25 cellular contexts compared by ENCODE assay signal in genomic region chr16:53285236-53285635, GRCh38.
"Had no signal": no experiment of that assay in that cellular context is flagged by ENCODE, and none has a peak within 500 bp of the region (broad histone marks: within the 10 kb centered on the region; RNA-seq: fewer than 3 reads in every experiment).

No MANE protein-coding gene starts in this region.

- H3K4me1 ChIP-seq: colonic mucosa had no signal

- DNase-seq: colonic mucosa; cortex of kidney; effector CD8-positive, alpha-beta T cell; effector memory CD8-positive, alpha-beta T cell; endodermal cell; erythroblast; esophagus squamous epithelium; foreskin fibroblast; foreskin melanocyte; gastrocnemius medialis; glutamatergic neuron; head of caudate nucleus; heart right ventricle; hippocampal formation; left cardiac atrium; left lung; left ventricle myocardium superior; lower lobe of right lung; mesenchymal stem cell; mucosa of descending colon; naive B cell had no signal

- H3K4me3 ChIP-seq: colonic mucosa, esophagus squamous epithelium, gastrocnemius medialis, heart right ventricle, left lung, lower lobe of right lung, mucosa of descending colon had no signal

- H3K27ac ChIP-seq: colonic mucosa, epithelial cell of prostate, esophagus squamous epithelium, gastrocnemius medialis, heart right ventricle, left lung, lower lobe of right lung had no signal

- H3K27me3 ChIP-seq: colonic mucosa, esophagus squamous epithelium, gastrocnemius medialis, heart right ventricle, left lung had no signal

- ATAC-seq: effector memory CD8-positive, alpha-beta T cell; esophagus mucosa; gastrocnemius medialis; heart right ventricle; left cardiac atrium; left lung; left ventricle myocardium superior; lower lobe of right lung; mucosa of descending colon had no signal

- FAIRE-seq: endometrium, keratinocyte had no signal

- H3K9me3 ChIP-seq: colonic mucosa, esophagus squamous epithelium, gastrocnemius medialis, heart right ventricle, left lung, lower lobe of right lung, mucosa of descending colon had no signal
